ENCODE assay signal across 9 cellular contexts in genomic region chr17:44384823-44385286, GRCh38. TPM values are rescaled to one million over a fixed set of nuclear protein-coding genes. Genes with fewer than 3 reads are reported as not detected.
DNase-seq lines count a peak whose midpoint lies in the region; TF ChIP-seq lines count a peak whose summit lies in the region.
"Had no signal": no experiment of that assay in that cellular context is flagged by ENCODE, and none has a peak within 500 bp of the region (broad histone marks: within the 10 kb centered on the region; RNA-seq: fewer than 3 reads in every experiment).

No MANE protein-coding gene starts in this region.

- no peaks in the 10 kb centered on the region for H3K9me3 ChIP-seq in GM23248 (ENCODE audit: low read depth)
- H3K9me3 ChIP-seq in iPS-18a (ENCODE audit: control insufficient read depth, low read depth, low read length): no peaks in the 10 kb centered on the region
- no peaks in the 10 kb centered on the region for H3K9me3 ChIP-seq in spleen

- POLR2A ChIA-PET in activated CD4-positive, alpha-beta memory T cell treated with anti-CD3 and anti-CD28 coated beads, Interleukin-2, amount 10 ng/mL, durations not matched to agents 7 days and 5 days (lab: Charles Lee): interaction anchor here (1.1 to 1.5 kb wide), 4 partner anchors 58 to 304 kb away, joined by 3 to 5 read pairs (median 3); partner anchors contain the start of gene GPATCH8

- TF ChIP-seq POLR2A in spleen (IDR thresholded peaks at IDR 0.05): no peak

- peaks cover 3% of the 10 kb centered on the region for H3K36me3 Mint-ChIP-seq in activated CD4-positive, alpha-beta memory T cell treated with anti-CD3 and anti-CD28 coated beads, Interleukin-2, amount 10 ng/mL, durations not matched to agents 7 days and 5 days (ENCODE audit: low read depth)

- H3K4me1 ChIP-seq in GM23248 (ENCODE audit: insufficient read depth): no peaks in the 10 kb centered on the region
- peaks cover 11% of the 10 kb centered on the region for H3K4me1 ChIP-seq in iPS-18a (ENCODE audit: control insufficient read depth, low read depth, low read length)
- H3K4me1 ChIP-seq in spleen: peaks cover 15 to 25% (median 18%) of the 10 kb centered on the region in 6 donors

- H3K36me3 ChIP-seq in GM23248 (ENCODE audit: low read depth): no peaks in the 10 kb centered on the region
- no peaks in the 10 kb centered on the region for H3K36me3 ChIP-seq in iPS-18a (ENCODE audit: control insufficient read depth, low read depth, low read length)
- H3K36me3 ChIP-seq in spleen: no peaks in the 10 kb centered on the region

- no peaks in the 10 kb centered on the region for H3F3A ChIP-seq in GM23248 (ENCODE audit: insufficient read depth)

- 2% methylated on average over 15 to 26 of the region's 26 CpGs for WGBS in GM23248 (ENCODE audit: low coverage in 1 of 2, low lambda C conversion rate in 2 of 2, missing lambda C conversion rate in 2 of 2), 2 experiments
- WGBS in spleen, 5 donors: 5 to 20% (median 10%) methylated on average over 21 to 26 of the region's 26 CpGs

- H3K4me3 ChIP-seq in GM23248 (peak overlapping the region; percentile 74), iPS-18a (ENCODE audit: low read length) (peak overlapping the region; percentile 71), spleen (peak overlapping the region; percentile 32 to 72 (median 46))

- H3K27me3 Mint-ChIP-seq in activated CD4-positive, alpha-beta memory T cell treated with anti-CD3 and anti-CD28 coated beads, Interleukin-2, amount 10 ng/mL, durations not matched to agents 7 days and 5 days: peaks cover 31% of the 10 kb centered on the region

- H3K27me3 ChIP-seq in GM23248 (replicated peaks; ENCODE audit: insufficient read depth): peaks cover 24% of the 10 kb centered on the region
- peaks cover 46% of the 10 kb centered on the region for H3K27me3 ChIP-seq in iPS-18a (ENCODE audit: control insufficient read depth, insufficient read depth, low read length)
- peaks cover 0 to 71% (median 22%) of the 10 kb centered on the region in 7 donors for H3K27me3 ChIP-seq in spleen (replicated peaks in 1 of 7)

- intact Hi-C loops in spleen (cut with DNase I; ENCODE audit: low total_unique reads): no loop called here

- no peaks in the 10 kb centered on the region for H3K9me2 ChIP-seq in GM23248 (ENCODE audit: insufficient read depth)

- no peak overlapping the region for H3K27ac ChIP-seq in GM23248
- no peak overlapping the region for H3K27ac ChIP-seq in iPS-18a (ENCODE audit: low read length)
- peak overlapping the region in 1 of 8 donors; percentile 12 for H3K27ac ChIP-seq in spleen

- H3K9ac ChIP-seq in GM23248 (peak overlapping the region; percentile 10; the same call in 1 of the 2 replicates), iPS-18a (ENCODE audit: low read length) (peak overlapping the region; percentile 39)

- peak overlapping the region; percentile 80 for H3K4me2 ChIP-seq in GM23248 (ENCODE audit: unreplicated experiment)

- CTCF ChIA-PET in activated CD4-positive, alpha-beta memory T cell treated with anti-CD3 and anti-CD28 coated beads, Interleukin-2, amount 10 ng/mL, durations not matched to agents 7 days and 5 days (lab: Charles Lee): interaction anchor here (0.7 to 1.8 kb wide), 6 partner anchors 9 to 244 kb away, joined by 3 to 4 read pairs (median 3); no protein-coding TSS in a partner anchor

- in situ Hi-C loops in GM23248 (cut with MboI): no loop called here
- in situ Hi-C loops in KBM-7 (cut with MboI; ENCODE audit: low pct_unique_long_range_greater_than_20kb, low sequenced_read_pairs): no loop called here

- H4K20me1 ChIP-seq in GM23248 (ENCODE audit: insufficient read depth): no peaks in the 10 kb centered on the region

- peaks cover 13% of the 10 kb centered on the region for H3K4me1 Mint-ChIP-seq in activated CD4-positive, alpha-beta memory T cell treated with anti-CD3 and anti-CD28 coated beads, Interleukin-2, amount 10 ng/mL, durations not matched to agents 7 days and 5 days

- no peaks in the 10 kb centered on the region for H3K9me3 Mint-ChIP-seq in activated CD4-positive, alpha-beta memory T cell treated with anti-CD3 and anti-CD28 coated beads, Interleukin-2, amount 10 ng/mL, durations not matched to agents 7 days and 5 days

- H3K27ac Mint-ChIP-seq in activated CD4-positive, alpha-beta memory T cell treated with anti-CD3 and anti-CD28 coated beads, Interleukin-2, amount 10 ng/mL, durations not matched to agents 7 days and 5 days: no peak overlapping the region

- peak overlapping the region; percentile 59 for H3K4me3 Mint-ChIP-seq in activated CD4-positive, alpha-beta memory T cell treated with anti-CD3 and anti-CD28 coated beads, Interleukin-2, amount 10 ng/mL, durations not matched to agents 7 days and 5 days

- DNase-seq in GM23248: peak; percentile 33
- DNase-seq in activated CD4-positive, alpha-beta memory T cell treated with anti-CD3 and anti-CD28 coated beads, Interleukin-2, amount 10 ng/mL, durations not matched to agents 7 days and 5 days: no peak
- DNase-seq in spleen: no peak
- DNase-seq in stimulated activated CD4-positive, alpha-beta T cell treated with anti-CD3 and anti-CD28 coated beads, Interleukin-2, amount 100 ng/mL, for 48 hours: no peak
- DNase-seq in KBM-7: no peak
- DNase-seq in stimulated activated CD4-positive, alpha-beta T cell treated with anti-CD3 and anti-CD28 coated beads, Interleukin-4, amount 100 ng/mL, for 4 hours: no peak
- no peak for DNase-seq in foreskin melanocyte

- H2AFZ ChIP-seq in GM23248: peak overlapping the region; percentile 96

- TF ChIP-seq CTCF in spleen (IDR thresholded peaks at IDR 0.05 in 8 of 11, conservative IDR thresholded peaks at IDR 0.05 in 3 of 11): no peak

- no peaks in the 10 kb centered on the region for H3K79me2 ChIP-seq in GM23248 (ENCODE audit: insufficient read depth)

RNA-seq across cellular contexts. Expression of gene ITGA2B, which starts 4.6 kb away (rescaled TPM):
- total RNA-seq in GM23248 (2014; rRNA removed; shearing (Covaris generic)): not detected in 2 replicates
- not detected in 2 replicates for polyA plus RNA-seq in GM23248 (2016; fragmentation: Nextera tagmentation; extraction: Ambion mirVana)
- total RNA-seq in activated CD4-positive, alpha-beta memory T cell treated with anti-CD3 and anti-CD28 coated beads, Interleukin-2, amount 10 ng/mL, durations not matched to agents 7 days and 5 days: under 1 TPM; 0.58 to 0.71 TPM
- total RNA-seq in spleen: 10 to 100 TPM; 11.3 to 36.7 (median 23.7) TPM
- polyA plus RNA-seq in spleen: 1 to 10 TPM in 2 of 3 donors, under 1 TPM in 1; 0.93 to 2.3 (median 1.7) TPM
- total RNA-seq: HT1080 had no signal

RNA-seq across cellular contexts. Expression of gene FAM171A2, which starts 21.2 kb away (rescaled TPM):
- 4.6 and 4.8 TPM in 2 replicates for total RNA-seq in GM23248 (2014; rRNA removed; shearing (Covaris generic))
- polyA plus RNA-seq in GM23248 (2016; fragmentation: Nextera tagmentation; extraction: Ambion mirVana): 0.25 and 0.46 TPM in 2 replicates
- under 1 TPM in 1 of 2 experiments, not detected in 1; 0.10 TPM for total RNA-seq in activated CD4-positive, alpha-beta memory T cell treated with anti-CD3 and anti-CD28 coated beads, Interleukin-2, amount 10 ng/mL, durations not matched to agents 7 days and 5 days
- 1 to 10 TPM in 2 of 7 donors, under 1 TPM in 5; 0.60 to 2.5 (median 0.69) TPM for total RNA-seq in spleen
- under 1 TPM; 0.11 to 0.42 (median 0.33) TPM for polyA plus RNA-seq in spleen

RNA-seq across cellular contexts. Expression of gene GRN, which starts 39.8 kb away (rescaled TPM):
- total RNA-seq in GM23248 (2014; rRNA removed; shearing (Covaris generic)): 326 and 410 TPM in 2 replicates
- polyA plus RNA-seq in GM23248 (2016; fragmentation: Nextera tagmentation; extraction: Ambion mirVana) (440 and 446 TPM in 2 replicates), spleen (100 to 1,000 TPM; 135 to 237 (median 166) TPM)
- total RNA-seq in activated CD4-positive, alpha-beta memory T cell treated with anti-CD3 and anti-CD28 coated beads, Interleukin-2, amount 10 ng/mL, durations not matched to agents 7 days and 5 days: 10 to 100 TPM; 87.8 to 98.4 TPM
- total RNA-seq in spleen: 100 to 1,000 TPM; 503 to 896 (median 579) TPM

Comparison
In these comparisons a context has a peak if more than half of its experiments do, and no peak if none do; other contexts are left out.
1. RNA of gene ITGA2B, which starts 4.6 kb away (total RNA-seq): 11.3 to 36.7 TPM in spleen; 0.58 to 0.71 TPM in activated CD4-positive, alpha-beta memory T cell treated with anti-CD3 and anti-CD28 coated beads, Interleukin-2, amount 10 ng/mL, durations not matched to agents 7 days and 5 days and not detected in GM23248; every median in the first group is over 4 times any median in the second.
2. Peak in every context shown above with its lines, with median percentiles within 50 percentile points of each other: H3K4me3 ChIP-seq.